In the genomic region with DNA sequence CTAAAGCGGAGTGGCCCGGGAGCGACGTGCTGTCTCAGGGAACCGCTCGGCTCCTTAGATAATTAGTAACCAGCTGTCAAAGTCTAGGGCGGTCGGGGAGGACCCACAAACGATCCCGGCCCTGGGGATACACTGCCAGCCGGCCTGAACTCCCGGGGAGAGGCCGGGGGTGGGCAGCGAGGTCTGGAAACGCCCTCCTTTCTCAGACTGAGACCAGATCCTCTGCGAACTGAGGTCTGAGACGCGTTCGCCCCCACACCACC, we compare ENCODE assay signal across 9 cellular contexts. TPM values are rescaled to one million over a fixed set of nuclear protein-coding genes. Genes with fewer than 3 reads are reported as not detected.
DNase-seq lines count a peak whose midpoint lies in the region; ATAC-seq and TF ChIP-seq lines count a peak whose summit lies in the region.
"Had no signal": no experiment of that assay in that cellular context is flagged by ENCODE, and none has a peak within 500 bp of the region (broad histone marks: within the 10 kb centered on the region; RNA-seq: fewer than 3 reads in every experiment).

No MANE protein-coding gene starts in this region.

- H3K4me1 Mint-ChIP-seq in activated CD4-positive, alpha-beta memory T cell treated with anti-CD3 and anti-CD28 coated beads for 36 hours (ENCODE audit: low read depth) = peaks cover 19% of the 10 kb centered on the region
- H3K4me1 Mint-ChIP-seq in activated CD4-positive, alpha-beta memory T cell treated with anti-CD3 and anti-CD28 coated beads, Interleukin-2, amount 10 ng/mL, durations not matched to agents 7 days and 5 days = peaks cover 21% of the 10 kb centered on the region
- peaks cover 24% of the 10 kb centered on the region for H3K4me1 Mint-ChIP-seq in WTC11
- peaks cover 53% of the 10 kb centered on the region for H3K4me1 Mint-ChIP-seq in stimulated activated naive CD8-positive, alpha-beta T cell treated with anti-CD3 and anti-CD28 coated beads, Interleukin-15, amount 100 ng/mL, for 72 hours

- no peaks in the 10 kb centered on the region for H3K36me3 Mint-ChIP-seq in activated CD4-positive, alpha-beta memory T cell treated with anti-CD3 and anti-CD28 coated beads for 36 hours
- no peaks in the 10 kb centered on the region for H3K36me3 Mint-ChIP-seq in activated CD4-positive, alpha-beta memory T cell treated with anti-CD3 and anti-CD28 coated beads, Interleukin-2, amount 10 ng/mL, durations not matched to agents 7 days and 5 days (ENCODE audit: low read depth)
- H3K36me3 Mint-ChIP-seq in WTC11 = no peaks in the 10 kb centered on the region

- no peak for ATAC-seq in WTC11
- ATAC-seq in stimulated activated naive CD8-positive, alpha-beta T cell treated with anti-CD3 and anti-CD28 coated beads, Interleukin-15, amount 100 ng/mL, for 72 hours = no peak
- no peak for ATAC-seq in HG03520 (IDR thresholded peaks at IDR 0.05; ENCODE audit: unreplicated experiment)

- no peak for TF ChIP-seq CTCF in WTC11 (IDR thresholded peaks at IDR 0.05)

- H3K27ac Mint-ChIP-seq in activated CD4-positive, alpha-beta memory T cell treated with anti-CD3 and anti-CD28 coated beads for 36 hours = no peak overlapping the region
- H3K27ac Mint-ChIP-seq in activated CD4-positive, alpha-beta memory T cell treated with anti-CD3 and anti-CD28 coated beads, Interleukin-2, amount 10 ng/mL, durations not matched to agents 7 days and 5 days = no peak overlapping the region
- no peak overlapping the region for H3K27ac Mint-ChIP-seq in WTC11
- H3K27ac Mint-ChIP-seq in stimulated activated naive CD8-positive, alpha-beta T cell treated with anti-CD3 and anti-CD28 coated beads, Interleukin-15, amount 100 ng/mL, for 72 hours = peak overlapping the region in 1 of 2 donors; percentile 48

- H3K27me3 Mint-ChIP-seq in activated CD4-positive, alpha-beta memory T cell treated with anti-CD3 and anti-CD28 coated beads for 36 hours = peaks cover 65% of the 10 kb centered on the region
- peaks cover 88% of the 10 kb centered on the region for H3K27me3 Mint-ChIP-seq in activated CD4-positive, alpha-beta memory T cell treated with anti-CD3 and anti-CD28 coated beads, Interleukin-2, amount 10 ng/mL, durations not matched to agents 7 days and 5 days
- H3K27me3 Mint-ChIP-seq in WTC11 (ENCODE audit: low read depth) = peaks cover 99% of the 10 kb centered on the region
- H3K27me3 Mint-ChIP-seq in stimulated activated naive CD8-positive, alpha-beta T cell treated with anti-CD3 and anti-CD28 coated beads, Interleukin-15, amount 100 ng/mL, for 72 hours = peaks cover 100% of the 10 kb centered on the region

- H3K9me3 Mint-ChIP-seq in activated CD4-positive, alpha-beta memory T cell treated with anti-CD3 and anti-CD28 coated beads for 36 hours = no peaks in the 10 kb centered on the region
- no peaks in the 10 kb centered on the region for H3K9me3 Mint-ChIP-seq in activated CD4-positive, alpha-beta memory T cell treated with anti-CD3 and anti-CD28 coated beads, Interleukin-2, amount 10 ng/mL, durations not matched to agents 7 days and 5 days
- H3K9me3 Mint-ChIP-seq in WTC11 = no peaks in the 10 kb centered on the region
- no peaks in the 10 kb centered on the region for H3K9me3 Mint-ChIP-seq in stimulated activated naive CD8-positive, alpha-beta T cell treated with anti-CD3 and anti-CD28 coated beads, Interleukin-15, amount 100 ng/mL, for 72 hours

- H3K4me3 Mint-ChIP-seq in activated CD4-positive, alpha-beta memory T cell treated with anti-CD3 and anti-CD28 coated beads for 36 hours = no peak overlapping the region
- no peak overlapping the region for H3K4me3 Mint-ChIP-seq in activated CD4-positive, alpha-beta memory T cell treated with anti-CD3 and anti-CD28 coated beads, Interleukin-2, amount 10 ng/mL, durations not matched to agents 7 days and 5 days
- peak overlapping the region; percentile 81 for H3K4me3 Mint-ChIP-seq in WTC11
- H3K4me3 Mint-ChIP-seq in stimulated activated naive CD8-positive, alpha-beta T cell treated with anti-CD3 and anti-CD28 coated beads, Interleukin-15, amount 100 ng/mL, for 72 hours = peak overlapping the region; percentile 87 to 92

- peak; percentile 9 for DNase-seq in activated CD4-positive, alpha-beta memory T cell treated with anti-CD3 and anti-CD28 coated beads for 36 hours
- DNase-seq in activated CD4-positive, alpha-beta memory T cell treated with anti-CD3 and anti-CD28 coated beads, Interleukin-2, amount 10 ng/mL, durations not matched to agents 7 days and 5 days = no peak
- DNase-seq in WTC11 (ENCODE audit: low spot score) (no peak), kidney tubule cell (ENCODE audit: low spot score) (peak; percentile 75), CD1c-positive myeloid dendritic cell (ENCODE audit: extremely low spot score) (no peak), SHP77 treated with DMSO at 0.1 percent for 48 hours (lab: John Stamatoyannopoulos, UW) (no peak)
- DNase-seq in stimulated activated naive CD8-positive, alpha-beta T cell treated with anti-CD3 and anti-CD28 coated beads, Interleukin-15, amount 100 ng/mL, for 72 hours = peak in 1 of 2 donors; percentile 21
- DNase-seq: MV-4-11 had no signal

- CTCF ChIA-PET in activated CD4-positive, alpha-beta memory T cell treated with anti-CD3 and anti-CD28 coated beads for 36 hours (lab: Charles Lee) = no interaction called here
- CTCF ChIA-PET in activated CD4-positive, alpha-beta memory T cell treated with anti-CD3 and anti-CD28 coated beads, Interleukin-2, amount 10 ng/mL, durations not matched to agents 7 days and 5 days (lab: Charles Lee) = no interaction called here
- CTCF ChIA-PET in WTC11 (lab: Charles Lee) = interaction anchor here (0.5 to 2.9 kb wide), 2 partner anchors 27 to 94 kb away, joined by 3 to 20 read pairs; no protein-coding TSS in a partner anchor

- POLR2A ChIA-PET in activated CD4-positive, alpha-beta memory T cell treated with anti-CD3 and anti-CD28 coated beads for 36 hours (lab: Charles Lee) = no interaction called here
- POLR2A ChIA-PET in activated CD4-positive, alpha-beta memory T cell treated with anti-CD3 and anti-CD28 coated beads, Interleukin-2, amount 10 ng/mL, durations not matched to agents 7 days and 5 days (lab: Charles Lee) = no interaction called here
- POLR2A ChIA-PET in WTC11 (lab: Charles Lee) = no interaction called here

- intact Hi-C loops in activated CD4-positive, alpha-beta memory T cell treated with anti-CD3 and anti-CD28 coated beads for 36 hours (cut with micrococcal nuclease) = loop anchor here (5.0 to 10.0 kb wide), 3 partner anchors 41 to 799 kb away; partner anchors contain the start of gene AATF

TF ChIP-seq in WTC11, 78 proteins besides CTCF, POLR2A, EP300 and RAD21 (continues in another document):
- TF ChIP-seq, protein P1, sequence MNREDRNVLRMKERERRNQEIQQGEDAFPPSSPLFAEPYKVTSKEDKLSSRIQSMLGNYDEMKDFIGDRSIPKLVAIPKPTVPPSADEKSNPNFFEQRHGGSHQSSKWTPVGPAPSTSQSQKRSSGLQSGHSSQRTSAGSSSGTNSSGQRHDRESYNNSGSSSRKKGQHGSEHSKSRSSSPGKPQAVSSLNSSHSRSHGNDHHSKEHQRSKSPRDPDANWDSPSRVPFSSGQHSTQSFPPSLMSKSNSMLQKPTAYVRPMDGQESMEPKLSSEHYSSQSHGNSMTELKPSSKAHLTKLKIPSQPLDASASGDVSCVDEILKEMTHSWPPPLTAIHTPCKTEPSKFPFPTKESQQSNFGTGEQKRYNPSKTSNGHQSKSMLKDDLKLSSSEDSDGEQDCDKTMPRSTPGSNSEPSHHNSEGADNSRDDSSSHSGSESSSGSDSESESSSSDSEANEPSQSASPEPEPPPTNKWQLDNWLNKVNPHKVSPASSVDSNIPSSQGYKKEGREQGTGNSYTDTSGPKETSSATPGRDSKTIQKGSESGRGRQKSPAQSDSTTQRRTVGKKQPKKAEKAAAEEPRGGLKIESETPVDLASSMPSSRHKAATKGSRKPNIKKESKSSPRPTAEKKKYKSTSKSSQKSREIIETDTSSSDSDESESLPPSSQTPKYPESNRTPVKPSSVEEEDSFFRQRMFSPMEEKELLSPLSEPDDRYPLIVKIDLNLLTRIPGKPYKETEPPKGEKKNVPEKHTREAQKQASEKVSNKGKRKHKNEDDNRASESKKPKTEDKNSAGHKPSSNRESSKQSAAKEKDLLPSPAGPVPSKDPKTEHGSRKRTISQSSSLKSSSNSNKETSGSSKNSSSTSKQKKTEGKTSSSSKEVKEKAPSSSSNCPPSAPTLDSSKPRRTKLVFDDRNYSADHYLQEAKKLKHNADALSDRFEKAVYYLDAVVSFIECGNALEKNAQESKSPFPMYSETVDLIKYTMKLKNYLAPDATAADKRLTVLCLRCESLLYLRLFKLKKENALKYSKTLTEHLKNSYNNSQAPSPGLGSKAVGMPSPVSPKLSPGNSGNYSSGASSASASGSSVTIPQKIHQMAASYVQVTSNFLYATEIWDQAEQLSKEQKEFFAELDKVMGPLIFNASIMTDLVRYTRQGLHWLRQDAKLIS (CRISPR knock-in tag; IDR thresholded peaks at IDR 0.05; ENCODE audit: borderline replicate concordance) = no peak
- no peak for TF ChIP-seq ZNF232 (CRISPR knock-in tag; IDR thresholded peaks at IDR 0.05)

RNA-seq across cellular contexts. Expression of gene HNF1B, which starts 1.3 kb away (rescaled TPM):
- total RNA-seq in activated CD4-positive, alpha-beta memory T cell treated with anti-CD3 and anti-CD28 coated beads for 36 hours = not detected
- not detected for total RNA-seq in activated CD4-positive, alpha-beta memory T cell treated with anti-CD3 and anti-CD28 coated beads, Interleukin-2, amount 10 ng/mL, durations not matched to agents 7 days and 5 days
- 0.14 to 0.26 TPM (median 0.23 TPM) in 3 replicates for total RNA-seq in WTC11 (2021)

Comparison
In these comparisons a context has a peak if more than half of its experiments do, and no peak if none do; other contexts are left out.
1. DNase-seq: peak in activated CD4-positive, alpha-beta memory T cell treated with anti-CD3 and anti-CD28 coated beads for 36 hours (single experiment) and kidney tubule cell (single experiment); none in activated CD4-positive, alpha-beta memory T cell treated with anti-CD3 and anti-CD28 coated beads, Interleukin-2, amount 10 ng/mL, durations not matched to agents 7 days and 5 days (single experiment), WTC11 (single experiment), CD1c-positive myeloid dendritic cell (single experiment) and SHP77 treated with DMSO at 0.1 percent for 48 hours (single experiment).
2. H3K4me3 Mint-ChIP-seq: peak in WTC11 (single experiment) and stimulated activated naive CD8-positive, alpha-beta T cell treated with anti-CD3 and anti-CD28 coated beads, Interleukin-15, amount 100 ng/mL, for 72 hours (2 of 2); none in activated CD4-positive, alpha-beta memory T cell treated with anti-CD3 and anti-CD28 coated beads for 36 hours (single experiment) and activated CD4-positive, alpha-beta memory T cell treated with anti-CD3 and anti-CD28 coated beads, Interleukin-2, amount 10 ng/mL, durations not matched to agents 7 days and 5 days (single experiment).